ENCODE assay signal across 2 cellular contexts in genomic region chr3:193975072-193975535, GRCh38.
TF ChIP-seq lines count a peak whose summit lies in the region.

No MANE protein-coding gene starts in this region.

TF ChIP-seq in IMR-90, 13 proteins besides CTCF, POLR2A, EP300 and RAD21:
- TF ChIP-seq MXI1 (IDR thresholded peaks at IDR 0.05; ENCODE audit: borderline replicate concordance, low read depth, low read length) (no peak), CEBPB (IDR thresholded peaks at IDR 0.05; ENCODE audit: low read depth, low read length) (no peak), CHD1 (IDR thresholded peaks at IDR 0.05; ENCODE audit: low read depth, low read length) (no peak), SMC3 (IDR thresholded peaks at IDR 0.05; ENCODE audit: low read depth, low read length) (no peak), NFE2L2 (IDR thresholded peaks at IDR 0.05; ENCODE audit: low read depth, low read length) (no peak), BHLHE40 (IDR thresholded peaks at IDR 0.05; ENCODE audit: low read depth, low read length) (no peak)
- TF ChIP-seq, protein P1, sequence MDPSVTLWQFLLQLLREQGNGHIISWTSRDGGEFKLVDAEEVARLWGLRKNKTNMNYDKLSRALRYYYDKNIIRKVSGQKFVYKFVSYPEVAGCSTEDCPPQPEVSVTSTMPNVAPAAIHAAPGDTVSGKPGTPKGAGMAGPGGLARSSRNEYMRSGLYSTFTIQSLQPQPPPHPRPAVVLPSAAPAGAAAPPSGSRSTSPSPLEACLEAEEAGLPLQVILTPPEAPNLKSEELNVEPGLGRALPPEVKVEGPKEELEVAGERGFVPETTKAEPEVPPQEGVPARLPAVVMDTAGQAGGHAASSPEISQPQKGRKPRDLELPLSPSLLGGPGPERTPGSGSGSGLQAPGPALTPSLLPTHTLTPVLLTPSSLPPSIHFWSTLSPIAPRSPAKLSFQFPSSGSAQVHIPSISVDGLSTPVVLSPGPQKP (IDR thresholded peaks at IDR 0.05; ENCODE audit: borderline replicate concordance, low read depth, low read length): no peak

TF ChIP-seq in H1, 55 proteins besides CTCF, POLR2A, EP300 and RAD21:
- TF ChIP-seq TAF1 (IDR thresholded peaks at IDR 0.05; ENCODE audit: low read depth, low read length) (no peak), SUZ12 (IDR thresholded peaks at IDR 0.05; ENCODE audit: low read length) (no peak), CHD1 (IDR thresholded peaks at IDR 0.05; ENCODE audit: low read depth, low read length) (no peak), MAX (IDR thresholded peaks at IDR 0.05) (no peak), MAFK (IDR thresholded peaks at IDR 0.05; ENCODE audit: low read depth, low read length) (no peak), RFX5 (IDR thresholded peaks at IDR 0.05; ENCODE audit: borderline replicate concordance, low read depth, low read length) (no peak), PHF8 (conservative IDR thresholded peaks at IDR 0.05; ENCODE audit: low read depth, low read length) (no peak), POLR2AphosphoS5 (IDR thresholded peaks at IDR 0.05; ENCODE audit: low read depth, low read length) (no peak), ATF2 (IDR thresholded peaks at IDR 0.05; ENCODE audit: low read length) (no peak), SP4 (IDR thresholded peaks at IDR 0.05; ENCODE audit: low read length) (no peak), POU5F1 (IDR thresholded peaks at IDR 0.05; ENCODE audit: low read depth, low read length) (no peak), CTBP2 (IDR thresholded peaks at IDR 0.05; ENCODE audit: borderline replicate concordance, insufficient read depth, insufficient read length, low read length) (no peak), SAP30 (IDR thresholded peaks at IDR 0.05; ENCODE audit: insufficient read depth, insufficient replicate concordance, low read length) (no peak), KDM1A (IDR thresholded peaks at IDR 0.05; ENCODE audit: borderline replicate concordance, low read length) (no peak), HDAC6 (IDR thresholded peaks at IDR 0.05; ENCODE audit: low read depth, low read length) (no peak), RBBP5 (IDR thresholded peaks at IDR 0.05; ENCODE audit: borderline replicate concordance, low read depth, low read length) (peak; percentile 28; the same call in 1 of the 2 replicates), FOSL1 (IDR thresholded peaks at IDR 0.05; ENCODE audit: insufficient read depth, low read depth, low read length) (no peak), CREB1 (IDR thresholded peaks at IDR 0.05) (no peak), CHD2 (IDR thresholded peaks at IDR 0.05; ENCODE audit: low read length) (no peak), TAF7 (optimal IDR thresholded peaks at IDR 0.05; ENCODE audit: borderline replicate concordance, low read depth, low read length) (no peak), SP1 (IDR thresholded peaks at IDR 0.05; ENCODE audit: low read depth, low read length) (peak; percentile 61; the same call in 1 of the 2 replicates), TBP (IDR thresholded peaks at IDR 0.05; ENCODE audit: low read depth, low read length) (no peak), ASH2L (IDR thresholded peaks at IDR 0.05; ENCODE audit: low read length) (peak; percentile 76), KDM5A (IDR thresholded peaks at IDR 0.05; ENCODE audit: low read length) (no peak), TEAD4 (IDR thresholded peaks at IDR 0.05; ENCODE audit: low read depth, low read length) (0 out of 2 replicates have a peak, but pooled peaks have one; percentile 1), TCF12 (IDR thresholded peaks at IDR 0.05; ENCODE audit: low read depth, low read length) (0 out of 2 replicates have a peak, but pooled peaks have one; percentile 16), EGR1 (IDR thresholded peaks at IDR 0.05; ENCODE audit: borderline replicate concordance, low read depth, low read length) (no peak), SRF (IDR thresholded peaks at IDR 0.05; ENCODE audit: low read depth, low read length) (no peak), NANOG (IDR thresholded peaks at IDR 0.05; ENCODE audit: insufficient read depth, low read depth, low read length, poor library complexity, severe bottlenecking) (peak; percentile 17), SIX5 (IDR thresholded peaks at IDR 0.05; ENCODE audit: low read depth, low read length) (no peak), CHD7 (IDR thresholded peaks at IDR 0.05; ENCODE audit: insufficient replicate concordance, low read length) (peak; percentile 51), GTF2F1 (IDR thresholded peaks at IDR 0.05; ENCODE audit: borderline replicate concordance, low read depth, low read length) (no peak), CEBPB (IDR thresholded peaks at IDR 0.05; ENCODE audit: low read depth, low read length) (no peak), YY1 (IDR thresholded peaks at IDR 0.05; ENCODE audit: low read depth, low read length) (no peak), SIRT6 (IDR thresholded peaks at IDR 0.05; ENCODE audit: low read length) (no peak), HDAC2 (IDR thresholded peaks at IDR 0.05; ENCODE audit: borderline replicate concordance in 1 of 2, low read depth in 2 of 2, low read length in 2 of 2) (peak in 1 of 2 experiments; percentile 89; a peak in 2 of 4 replicates), SIN3A (conservative IDR thresholded peaks at IDR 0.05 in 1 of 2, IDR thresholded peaks at IDR 0.05 in 1 of 2; ENCODE audit: low read depth in 1 of 2, low read length in 2 of 2) (no peak), CBX8 (IDR thresholded peaks at IDR 0.05; ENCODE audit: borderline replicate concordance, low read depth, low read length) (no peak), USF2 (IDR thresholded peaks at IDR 0.05; ENCODE audit: low read length) (no peak)
- TF ChIP-seq, protein P2, sequence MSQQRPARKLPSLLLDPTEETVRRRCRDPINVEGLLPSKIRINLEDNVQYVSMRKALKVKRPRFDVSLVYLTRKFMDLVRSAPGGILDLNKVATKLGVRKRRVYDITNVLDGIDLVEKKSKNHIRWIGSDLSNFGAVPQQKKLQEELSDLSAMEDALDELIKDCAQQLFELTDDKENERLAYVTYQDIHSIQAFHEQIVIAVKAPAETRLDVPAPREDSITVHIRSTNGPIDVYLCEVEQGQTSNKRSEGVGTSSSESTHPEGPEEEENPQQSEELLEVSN (IDR thresholded peaks at IDR 0.05): no peak
